ENCODE assay signal across 8 cellular contexts in the genomic region with DNA sequence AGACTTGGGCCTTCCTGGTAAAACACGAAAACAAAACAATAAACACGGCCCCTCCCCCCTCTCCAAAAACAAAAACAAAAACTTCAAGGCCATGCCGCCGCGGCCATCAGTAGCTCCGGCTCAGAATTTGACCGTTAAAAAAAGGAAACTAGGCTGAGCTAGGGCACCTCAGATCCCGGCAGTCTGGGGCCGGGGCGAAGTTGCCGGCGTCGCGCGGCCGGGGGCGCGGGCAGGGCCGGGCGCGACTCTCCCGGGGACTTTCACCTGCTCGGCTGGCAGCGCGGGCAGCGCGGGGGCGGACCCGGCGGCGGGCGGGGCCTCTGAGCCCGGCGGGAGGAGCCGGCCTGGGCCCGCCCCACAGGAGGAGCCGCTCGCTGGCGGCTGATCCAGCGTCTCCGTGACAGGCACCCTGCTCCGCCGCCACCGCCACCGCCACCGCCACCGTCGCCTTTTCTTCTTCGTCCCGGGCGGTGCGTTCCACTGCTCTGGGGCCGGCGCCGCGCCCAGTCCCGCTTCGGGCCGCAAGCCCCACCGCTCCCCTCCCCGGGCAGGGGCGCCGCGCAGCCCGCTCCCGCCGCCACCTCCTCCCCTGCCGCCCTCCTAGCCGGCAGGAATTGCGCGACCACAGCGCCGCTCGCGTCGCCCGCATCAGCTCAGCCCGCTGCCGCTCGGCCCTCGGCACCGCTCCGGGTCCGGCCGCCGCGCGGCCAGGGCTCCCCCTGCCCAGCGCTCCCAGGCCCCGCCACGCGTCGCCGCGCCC. TPM values are rescaled to one million over a fixed set of nuclear protein-coding genes. Genes with fewer than 3 reads are reported as not detected.
DNase-seq lines count a peak whose midpoint lies in the region; ATAC-seq, FAIRE-seq and TF ChIP-seq lines count a peak whose summit lies in the region.

A gene (plus strand): TSS at position 358 of the 760 bp plus-strand sequence. CDS start 487 bp downstream, outside the sequence.

- peaks cover 4% of the 10 kb centered on the region; the same call in 1 of the 2 replicates for H3K9me3 ChIP-seq in PC-9 (ENCODE audit: insufficient read depth, low read depth)

- intact Hi-C loops in PC-9 (cut with micrococcal nuclease; ENCODE audit: unreplicated experiment) = no loop called here

- H3K36me3 ChIP-seq in PC-9 (ENCODE audit: low read depth) = peaks cover 13% of the 10 kb centered on the region

- H3K27ac ChIP-seq in PC-9 = peak within 1 kb of the TSS; percentile 2; the same call in 1 of the 2 replicates

- H3K9me2 ChIP-seq in PC-9 (ENCODE audit: insufficient read depth) = no peaks in the 10 kb centered on the region

- peak within 1 kb of the TSS; percentile 87 to 88 for H3K4me3 Mint-ChIP-seq in activated T-cell treated with anti-CD3 and anti-CD28 coated beads, Interleukin-2, amount 50 U/mL, for 72 hours
- H3K4me3 Mint-ChIP-seq in nephron = peak within 1 kb of the TSS; percentile 79 to 89 (median 87)

- BruUV-seq in PC-9 (replicated peaks; lab: Mats Ljungman, UMichigan) = no TSS peak

- H3F3A ChIP-seq in PC-9 (ENCODE audit: insufficient read depth, low read depth) = peaks cover 8% of the 10 kb centered on the region; the same call in 1 of the 2 replicates

- POLR2A ChIA-PET in PC-9 (lab: Charles Lee; ENCODE audit: unreplicated experiment) = no interaction called here

- H3K27me3 ChIP-seq in PC-9 (ENCODE audit: insufficient read depth, low read depth) = no peaks in the 10 kb centered on the region

- H3K9me3 Mint-ChIP-seq in activated T-cell treated with anti-CD3 and anti-CD28 coated beads, Interleukin-2, amount 50 U/mL, for 72 hours = no peaks in the 10 kb centered on the region
- no peaks in the 10 kb centered on the region for H3K9me3 Mint-ChIP-seq in nephron

- peak within 1 kb of the TSS; percentile 92 for H3K4me2 ChIP-seq in PC-9

- DNase-seq in Caki2 (ENCODE audit: low read depth) (peak; percentile 73), HTR-8/SVneo (ENCODE audit: insufficient read length, low spot score) (peak; percentile 74), PC-9 (peak; percentile 49 to 84), fibroblast of pulmonary artery (ENCODE audit: low read depth) (peak; percentile 30)
- DNase-seq in activated T-cell treated with anti-CD3 and anti-CD28 coated beads, Interleukin-2, amount 50 U/mL, for 72 hours = peak; percentile 88
- DNase-seq in stimulated activated naive CD8-positive, alpha-beta T cell treated with anti-CD3 and anti-CD28 coated beads, Interleukin-15, Interleukin-2, amounts not matched to agents 100 U/mL and 50 U/mL, for 24 hours = peak; percentile 85

- H3K4me1 ChIP-seq in PC-9 (replicated peaks; ENCODE audit: insufficient read depth) = peaks cover 51% of the 10 kb centered on the region

- peaks cover 17% of the 10 kb centered on the region; the same call in 1 of the 2 replicates for H4K20me1 ChIP-seq in PC-9 (ENCODE audit: insufficient read depth)

- peaks cover 5% of the 10 kb centered on the region for H3K4me1 Mint-ChIP-seq in activated T-cell treated with anti-CD3 and anti-CD28 coated beads, Interleukin-2, amount 50 U/mL, for 72 hours (ENCODE audit: low read depth)
- H3K4me1 Mint-ChIP-seq in nephron = peaks cover 44% of the 10 kb centered on the region

- H2AFZ ChIP-seq in PC-9 = peak within 1 kb of the TSS; percentile 94

- in situ Hi-C loops in Caki2 (cut with HindIII; ENCODE audit: low pct_unique_long_range_greater_than_20kb, low sequenced_read_pairs) = no loop called here

- CTCF ChIA-PET in PC-9 (lab: Charles Lee) = no interaction called here

- no peak within 1 kb of the TSS for H3K27ac Mint-ChIP-seq in activated T-cell treated with anti-CD3 and anti-CD28 coated beads, Interleukin-2, amount 50 U/mL, for 72 hours
- H3K27ac Mint-ChIP-seq in nephron = peak within 1 kb of the TSS in 2 of 3 experiments; percentile 24 to 33

- peaks cover 56% of the 10 kb centered on the region for H3K79me2 ChIP-seq in PC-9 (ENCODE audit: low read depth)

- ATAC-seq in GM21423 (IDR thresholded peaks at IDR 0.05; ENCODE audit: unreplicated experiment) = peak; percentile 99
- ATAC-seq in activated T-cell treated with anti-CD3 and anti-CD28 coated beads, Interleukin-2, amount 50 U/mL, for 72 hours (replicated peaks in 1 of 2) = peak; percentile 99
- peak; percentile 98 for ATAC-seq in stimulated activated naive CD8-positive, alpha-beta T cell treated with anti-CD3 and anti-CD28 coated beads, Interleukin-15, Interleukin-2, amounts not matched to agents 100 U/mL and 50 U/mL, for 24 hours

- no peak for TF ChIP-seq CTCF in PC-9 (conservative IDR thresholded peaks at IDR 0.05)
- TF ChIP-seq CTCF in fibroblast of pulmonary artery (IDR thresholded peaks at IDR 0.05; ENCODE audit: low read length, missing control alignments) = no peak
- TF ChIP-seq CTCF in nephron (IDR thresholded peaks at IDR 0.05; ENCODE audit: unreplicated experiment in 3 of 3) = no peak

- no peak for FAIRE-seq in HTR-8/SVneo (lab: Jason Lieb, UNC)

- H3K4me3 ChIP-seq in PC-9 = peak within 1 kb of the TSS; percentile 67
- peak within 1 kb of the TSS; percentile 53 for H3K4me3 ChIP-seq in fibroblast of pulmonary artery (replicated peaks; ENCODE audit: low read depth, low read length)

- H3K27me3 Mint-ChIP-seq in activated T-cell treated with anti-CD3 and anti-CD28 coated beads, Interleukin-2, amount 50 U/mL, for 72 hours (ENCODE audit: low read depth) = peaks cover 54% of the 10 kb centered on the region
- H3K27me3 Mint-ChIP-seq in nephron (ENCODE audit: low read depth) = peaks cover 30% of the 10 kb centered on the region

- H3K36me3 Mint-ChIP-seq in activated T-cell treated with anti-CD3 and anti-CD28 coated beads, Interleukin-2, amount 50 U/mL, for 72 hours (ENCODE audit: insufficient read depth in 2 of 2) = no peaks in the 10 kb centered on the region
- H3K36me3 Mint-ChIP-seq in nephron (ENCODE audit: low read depth) = peaks cover under 1% of the 10 kb centered on the region

RNA-seq across cellular contexts. Expression of the gene that starts here (rescaled TPM):
- total RNA-seq in Caki2 (2014; rRNA removed; shearing (Covaris generic); ENCODE audit: low replicate concordance) = not detected in 2 replicates
- 9.2 and 9.9 TPM in 2 replicates for total RNA-seq in PC-9 (2021)
- under 1 TPM; 0.21 to 0.26 TPM for total RNA-seq in activated T-cell treated with anti-CD3 and anti-CD28 coated beads, Interleukin-2, amount 50 U/mL, for 72 hours

Comparison
In these comparisons a context has a peak if more than half of its experiments do, and no peak if none do; other contexts are left out.
1. Peak in every context shown above with its lines: DNase-seq, ATAC-seq, H3K4me3 ChIP-seq and H3K27ac ChIP-seq.
2. Peak in DNase-seq in Caki2; RNA of the gene not detected or under 1 TPM.
3. Peak in DNase-seq and ATAC-seq in activated T-cell treated with anti-CD3 and anti-CD28 coated beads, Interleukin-2, amount 50 U/mL, for 72 hours; RNA of the gene not detected or under 1 TPM.
4. DNase-seq: peak in every context shown above with its lines; median percentile 88 in activated T-cell treated with anti-CD3 and anti-CD28 coated beads, Interleukin-2, amount 50 U/mL, for 72 hours; 85 in stimulated activated naive CD8-positive, alpha-beta T cell treated with anti-CD3 and anti-CD28 coated beads, Interleukin-15, Interleukin-2, amounts not matched to agents 100 U/mL and 50 U/mL, for 24 hours; 74 in HTR-8/SVneo; 73 in Caki2; 66 in PC-9; 30 in fibroblast of pulmonary artery.